ENCODE assay signal across 7 cellular contexts in genomic region chr6:69732640-69733039, GRCh38.
DNase-seq lines count a peak whose midpoint lies in the region; ATAC-seq lines count a peak whose summit lies in the region.

No MANE protein-coding gene starts in this region.

- no peaks in the 10 kb centered on the region for H3K9me3 Mint-ChIP-seq in effector memory CD8-positive, alpha-beta T cell

- peak; percentile 6 for DNase-seq in RPMI7951 (ENCODE audit: low read depth)
- DNase-seq in midbrain (lab: John Stamatoyannopoulos, UW), result peak; percentile 29
- DNase-seq in effector memory CD8-positive, alpha-beta T cell, result no peak
- no peak for DNase-seq in activated CD4-positive, alpha-beta T cell treated with anti-CD3 and anti-CD28 coated beads for 1 hour

- H3K4me3 Mint-ChIP-seq in effector memory CD8-positive, alpha-beta T cell, result no peak overlapping the region

- H3K27me3 Mint-ChIP-seq in effector memory CD8-positive, alpha-beta T cell, result no peaks in the 10 kb centered on the region

- peaks cover 3% of the 10 kb centered on the region for H3K36me3 Mint-ChIP-seq in effector memory CD8-positive, alpha-beta T cell (ENCODE audit: insufficient read depth)

- ATAC-seq in GM18499 (IDR thresholded peaks at IDR 0.05; ENCODE audit: insufficient read depth, unreplicated experiment), result peak; percentile 73
- peak; percentile 71 for ATAC-seq in HG02798 (IDR thresholded peaks at IDR 0.05; ENCODE audit: poor library complexity, unreplicated experiment)
- ATAC-seq in effector memory CD8-positive, alpha-beta T cell (replicated peaks), result no peak
- no peak for ATAC-seq in HG03045 (IDR thresholded peaks at IDR 0.05; ENCODE audit: unreplicated experiment)

- H3K27ac Mint-ChIP-seq in effector memory CD8-positive, alpha-beta T cell, result no peak overlapping the region

- H3K4me1 Mint-ChIP-seq in effector memory CD8-positive, alpha-beta T cell (ENCODE audit: low read depth in 2 of 2), result peaks cover 3 to 9% of the 10 kb centered on the region in 2 donors

Comparison
In these comparisons a context has a peak if more than half of its experiments do, and no peak if none do; other contexts are left out.
1. ATAC-seq: peak in GM18499 (single experiment) and HG02798 (single experiment); none in effector memory CD8-positive, alpha-beta T cell (single experiment) and HG03045 (single experiment).
2. DNase-seq: peak in RPMI7951 (single experiment) and midbrain (single experiment); none in effector memory CD8-positive, alpha-beta T cell (0 of 3) and activated CD4-positive, alpha-beta T cell treated with anti-CD3 and anti-CD28 coated beads for 1 hour (single experiment).